In the genomic region with DNA sequence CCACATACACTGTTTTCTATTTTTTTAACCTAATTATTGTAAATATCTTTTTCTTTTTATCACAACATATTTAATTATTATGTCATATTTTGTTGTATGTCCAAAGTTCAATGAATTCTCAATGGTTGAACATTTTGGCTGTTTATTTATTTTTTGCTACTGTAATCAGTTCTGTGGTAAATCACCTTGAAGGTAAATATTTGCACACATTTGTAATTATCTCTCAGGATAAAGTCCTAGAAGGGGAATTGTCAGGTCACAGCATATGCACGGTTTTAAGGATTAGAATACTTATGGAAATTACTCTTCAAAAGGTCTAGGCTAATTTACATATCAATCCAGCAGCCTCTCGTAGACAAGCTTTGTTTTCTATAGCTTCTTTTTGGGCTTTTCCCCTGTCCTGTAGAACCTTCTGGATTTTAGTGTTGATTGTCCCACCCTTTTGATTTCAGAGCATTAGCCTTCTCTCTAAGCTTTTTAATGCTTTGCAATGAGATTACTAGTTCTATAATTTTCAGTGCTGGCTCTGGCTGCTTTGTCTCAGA, we compare ENCODE assay signal across 19 cellular contexts.
DNase-seq lines count a peak whose midpoint lies in the region; ATAC-seq and TF ChIP-seq lines count a peak whose summit lies in the region.
"Had no signal": no experiment of that assay in that cellular context is flagged by ENCODE, and none has a peak within 500 bp of the region (broad histone marks: within the 10 kb centered on the region; RNA-seq: fewer than 3 reads in every experiment).

No MANE protein-coding gene starts in this region.

- H3K27ac ChIP-seq in Panc1 (ENCODE audit: low read length) (0 out of 2 replicates have a peak overlapping the region, but pooled peaks have one; percentile 12), liver (ENCODE audit: low read depth in 1 of 2, low read length in 2 of 2) (peak overlapping the region; percentile 36 to 66), smooth muscle cell (ENCODE audit: low read depth) (no peak overlapping the region)
- H3K27ac ChIP-seq: A549, Peyer's patch had no signal

- H3F3A ChIP-seq in Loucy (ENCODE audit: low read depth) (peaks cover 14% of the 10 kb centered on the region; the same call in 1 of the 2 replicates), smooth muscle cell (ENCODE audit: low read depth) (no peaks in the 10 kb centered on the region)

- H3K9ac ChIP-seq in Loucy (ENCODE audit: low read depth, low read length, poor library complexity, severe bottlenecking) = peak overlapping the region; percentile 48
- no peak overlapping the region for H3K9ac ChIP-seq in liver (ENCODE audit: low read depth in 1 of 2, low read length in 2 of 2)
- no peak overlapping the region for H3K9ac ChIP-seq in smooth muscle cell (ENCODE audit: low read depth)

- peaks cover 24% of the 10 kb centered on the region; the same call in 1 of the 2 replicates for H3K79me2 ChIP-seq in Loucy (ENCODE audit: insufficient read depth, low read length)
- H3K79me2 ChIP-seq in smooth muscle cell (ENCODE audit: low read depth) = no peaks in the 10 kb centered on the region

- TF ChIP-seq CTCF in Loucy (conservative IDR thresholded peaks at IDR 0.05; ENCODE audit: low read length) (no peak), Panc1 (IDR thresholded peaks at IDR 0.05) (no peak), liver (IDR thresholded peaks at IDR 0.05; ENCODE audit: low read depth, low read length, missing input control) (no peak), smooth muscle cell (IDR thresholded peaks at IDR 0.05; ENCODE audit: borderline replicate concordance, insufficient read depth, poor library complexity, severe bottlenecking) (no peak)

- DNase-seq in COR-L47 (lab: John Stamatoyannopoulos, UW) (peak; percentile 15), Panc1 (ENCODE audit: low read depth, low spot score) (no peak), smooth muscle cell (lab: John Stamatoyannopoulos, UW; ENCODE audit: unreplicated experiment) (no peak), NCI-H1105 (lab: John Stamatoyannopoulos, UW) (no peak)
- DNase-seq: Caco-2, KG1, MM.1S, NCI-H1105 treated with DMSO at 0.1 percent for 48 hours, NCI-H510A, Peyer's patch, SHP77, SW 1271 had no signal

- H3K4me1 ChIP-seq in Loucy (ENCODE audit: insufficient read depth, low read length, poor library complexity, severe bottlenecking) (peaks cover 29% of the 10 kb centered on the region), Panc1 (ENCODE audit: control insufficient read depth, insufficient read depth, low read length) (peaks cover 3% of the 10 kb centered on the region; the same call in 1 of the 2 replicates), liver (ENCODE audit: control insufficient read depth in 4 of 4, insufficient read depth in 4 of 4, low read length in 3 of 4) (peaks cover 3 to 20% (median 13%) of the 10 kb centered on the region in 4 donors), smooth muscle cell (ENCODE audit: low read depth) (peaks cover 14% of the 10 kb centered on the region)
- H3K4me1 ChIP-seq: A549, Peyer's patch had no signal

- in situ Hi-C loops in Panc1 (cut with HindIII; ENCODE audit: low pct_unique_long_range_greater_than_20kb, low sequenced_read_pairs) = no loop called here

- no peak overlapping the region for H2AFZ ChIP-seq in Loucy (ENCODE audit: low read length)
- no peak overlapping the region for H2AFZ ChIP-seq in smooth muscle cell (ENCODE audit: low read depth)

- peaks cover 18% of the 10 kb centered on the region for H3K9me3 ChIP-seq in Loucy (ENCODE audit: insufficient read depth, low read depth, low read length)
- peaks cover 4% of the 10 kb centered on the region; the same call in 1 of the 2 replicates for H3K9me3 ChIP-seq in Panc1 (ENCODE audit: control insufficient read depth, insufficient read depth, low read depth, low read length)
- H3K9me3 ChIP-seq in liver (ENCODE audit: control insufficient read depth in 4 of 4, low read length in 3 of 4) = peaks cover 0 to 9% (median 0%) of the 10 kb centered on the region in 4 donors
- peaks cover 11% of the 10 kb centered on the region for H3K9me3 ChIP-seq in smooth muscle cell (replicated peaks; ENCODE audit: low read depth)
- H3K9me3 ChIP-seq: A549, Peyer's patch had no signal

- H3K9me2 ChIP-seq in Loucy (replicated peaks; ENCODE audit: low read depth, low read length) = no peaks in the 10 kb centered on the region

- 39% methylated on average over 2 of the region's 2 CpGs for WGBS in liver
- WGBS in smooth muscle cell (ENCODE audit: low lambda C conversion rate) = 70% methylated on average over 2 of the region's 2 CpGs

- BruUV-seq in Panc1 (replicated peaks; lab: Mats Ljungman, UMichigan) = no TSS peak

- intact Hi-C loops in Panc1 (cut with micrococcal nuclease; ENCODE audit: unreplicated experiment) = no loop called here

- TF ChIP-seq RAD21 in liver (IDR thresholded peaks at IDR 0.05) = no peak

- H4K20me1 ChIP-seq in Loucy (ENCODE audit: insufficient read depth, low read length, poor library complexity, severe bottlenecking) (no peaks in the 10 kb centered on the region), smooth muscle cell (ENCODE audit: low read depth) (no peaks in the 10 kb centered on the region)

- POLR2A ChIA-PET in Panc1 (lab: Charles Lee) = no interaction called here

- H3K4me2 ChIP-seq in Loucy (ENCODE audit: low read depth, low read length, poor library complexity, severe bottlenecking) (peak overlapping the region; percentile 67), smooth muscle cell (no peak overlapping the region)
- H3K4me2 ChIP-seq: A549 had no signal

- no peak for ATAC-seq in Panc1
- ATAC-seq in HG03159 (IDR thresholded peaks at IDR 0.05; ENCODE audit: unreplicated experiment) = no peak
- ATAC-seq in SK-N-SH treated with all-trans-retinoic acid at 6 μM for 48 hours = no peak
- ATAC-seq: GM12878 had no signal

- CTCF ChIA-PET in Panc1 (lab: Charles Lee) = no interaction called here

- H3K4me3 ChIP-seq in Loucy (ENCODE audit: low read length, poor library complexity, severe bottlenecking) = peak overlapping the region; percentile 57
- no peak overlapping the region for H3K4me3 ChIP-seq in Panc1 (ENCODE audit: low read depth in 2 of 2, low read length in 2 of 2)
- H3K4me3 ChIP-seq in liver (ENCODE audit: low read depth in 1 of 3, low read length in 3 of 3) = no peak overlapping the region
- H3K4me3 ChIP-seq in smooth muscle cell = no peak overlapping the region
- H3K4me3 ChIP-seq: A549, GM12878, HAP-1, Peyer's patch had no signal

- H3K27me3 ChIP-seq in Loucy (ENCODE audit: insufficient read depth, low read length, poor library complexity, severe bottlenecking) = no peaks in the 10 kb centered on the region
- H3K27me3 ChIP-seq in Panc1 (ENCODE audit: control insufficient read depth, insufficient read depth, low read length) = no peaks in the 10 kb centered on the region
- no peaks in the 10 kb centered on the region for H3K27me3 ChIP-seq in liver (ENCODE audit: control insufficient read depth in 4 of 4, insufficient read depth in 4 of 4, low read length in 3 of 4)
- H3K27me3 ChIP-seq in smooth muscle cell (ENCODE audit: low read depth) = no peaks in the 10 kb centered on the region
- H3K27me3 ChIP-seq: Peyer's patch had no signal

- H3K36me3 ChIP-seq in Loucy (ENCODE audit: insufficient read depth, low read length) (peaks cover 12% of the 10 kb centered on the region; the same call in 1 of the 2 replicates), Panc1 (ENCODE audit: control insufficient read depth, insufficient read depth, low read length) (no peaks in the 10 kb centered on the region), liver (ENCODE audit: control insufficient read depth in 4 of 4, insufficient read depth in 3 of 4, low read depth in 1 of 4, low read length in 3 of 4) (no peaks in the 10 kb centered on the region), smooth muscle cell (ENCODE audit: low read depth) (peaks cover 6% of the 10 kb centered on the region)
- H3K36me3 ChIP-seq: HAP-1, Peyer's patch had no signal

TF ChIP-seq in liver, 16 proteins besides CTCF, POLR2A, EP300 and RAD21 (continues in another document):
- TF ChIP-seq, protein P1, sequence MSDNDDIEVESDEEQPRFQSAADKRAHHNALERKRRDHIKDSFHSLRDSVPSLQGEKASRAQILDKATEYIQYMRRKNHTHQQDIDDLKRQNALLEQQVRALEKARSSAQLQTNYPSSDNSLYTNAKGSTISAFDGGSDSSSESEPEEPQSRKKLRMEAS (IDR thresholded peaks at IDR 0.05) = no peak
- TF ChIP-seq RXRA (IDR thresholded peaks at IDR 0.05) = no peak
- TF ChIP-seq, protein P2, sequence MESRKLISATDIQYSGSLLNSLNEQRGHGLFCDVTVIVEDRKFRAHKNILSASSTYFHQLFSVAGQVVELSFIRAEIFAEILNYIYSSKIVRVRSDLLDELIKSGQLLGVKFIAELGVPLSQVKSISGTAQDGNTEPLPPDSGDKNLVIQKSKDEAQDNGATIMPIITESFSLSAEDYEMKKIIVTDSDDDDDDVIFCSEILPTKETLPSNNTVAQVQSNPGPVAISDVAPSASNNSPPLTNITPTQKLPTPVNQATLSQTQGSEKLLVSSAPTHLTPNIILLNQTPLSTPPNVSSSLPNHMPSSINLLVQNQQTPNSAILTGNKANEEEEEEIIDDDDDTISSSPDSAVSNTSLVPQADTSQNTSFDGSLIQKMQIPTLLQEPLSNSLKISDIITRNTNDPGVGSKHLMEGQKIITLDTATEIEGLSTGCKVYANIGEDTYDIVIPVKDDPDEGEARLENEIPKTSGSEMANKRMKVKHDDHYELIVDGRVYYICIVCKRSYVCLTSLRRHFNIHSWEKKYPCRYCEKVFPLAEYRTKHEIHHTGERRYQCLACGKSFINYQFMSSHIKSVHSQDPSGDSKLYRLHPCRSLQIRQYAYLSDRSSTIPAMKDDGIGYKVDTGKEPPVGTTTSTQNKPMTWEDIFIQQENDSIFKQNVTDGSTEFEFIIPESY (IDR thresholded peaks at IDR 0.05) = no peak

TF ChIP-seq in SK-N-SH treated with all-trans-retinoic acid at 6 μM for 48 hours, 23 proteins besides CTCF, POLR2A, EP300 and RAD21:
- TF ChIP-seq SNAI2 (CRISPR knock-in tag; IDR thresholded peaks at IDR 0.05) = no peak
TF ChIP-seq in SK-N-SH treated with all-trans-retinoic acid at 6 μM for 48 hours: peak in this region for 0.
